ENCODE assay signal across 8 cellular contexts in the genomic region with DNA sequence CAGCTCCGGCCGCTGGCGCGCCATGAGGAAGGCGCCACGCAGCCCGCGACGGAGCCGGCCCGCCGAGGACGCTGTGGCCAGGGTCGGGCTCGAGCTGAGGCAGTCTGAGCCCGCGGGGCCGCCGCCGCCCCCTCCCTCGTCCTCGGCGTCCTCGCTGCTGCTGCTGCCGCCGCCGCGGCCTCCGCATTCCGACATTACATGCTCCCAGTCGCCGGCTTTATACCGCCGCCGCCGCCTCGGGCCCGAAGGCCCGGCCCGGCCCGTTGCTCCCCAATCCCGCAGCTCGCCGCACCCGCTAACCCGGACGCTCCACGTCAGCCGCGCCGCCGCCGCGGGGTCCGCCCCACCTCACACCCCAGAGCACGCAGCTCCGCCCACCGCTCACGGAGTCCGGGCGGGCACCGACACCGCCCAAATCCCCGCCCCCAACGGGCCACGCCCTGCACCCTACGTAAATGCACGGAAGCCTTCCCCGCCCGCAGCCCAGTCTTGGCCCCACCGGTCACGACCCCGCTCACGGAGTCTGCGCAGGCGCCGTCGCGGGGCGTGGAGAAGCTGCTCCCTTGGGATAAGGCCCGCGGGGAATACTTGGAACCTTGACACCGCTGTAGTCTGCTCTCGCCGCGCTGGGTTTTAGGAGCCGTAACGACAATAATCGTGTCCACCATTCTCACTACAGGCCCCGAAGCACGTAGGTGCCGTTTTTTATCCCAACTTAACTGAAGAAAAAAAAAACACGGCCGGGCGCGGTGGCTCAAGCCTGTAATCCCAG. TPM values are rescaled to one million over a fixed set of nuclear protein-coding genes. Genes with fewer than 3 reads are reported as not detected.
A peak's percentile ranks its signal among the peaks of the same experiment; 100 is the strongest.
DNase-seq lines count a peak whose midpoint lies in the region; ATAC-seq and TF ChIP-seq lines count a peak whose summit lies in the region.

A gene with protein sequence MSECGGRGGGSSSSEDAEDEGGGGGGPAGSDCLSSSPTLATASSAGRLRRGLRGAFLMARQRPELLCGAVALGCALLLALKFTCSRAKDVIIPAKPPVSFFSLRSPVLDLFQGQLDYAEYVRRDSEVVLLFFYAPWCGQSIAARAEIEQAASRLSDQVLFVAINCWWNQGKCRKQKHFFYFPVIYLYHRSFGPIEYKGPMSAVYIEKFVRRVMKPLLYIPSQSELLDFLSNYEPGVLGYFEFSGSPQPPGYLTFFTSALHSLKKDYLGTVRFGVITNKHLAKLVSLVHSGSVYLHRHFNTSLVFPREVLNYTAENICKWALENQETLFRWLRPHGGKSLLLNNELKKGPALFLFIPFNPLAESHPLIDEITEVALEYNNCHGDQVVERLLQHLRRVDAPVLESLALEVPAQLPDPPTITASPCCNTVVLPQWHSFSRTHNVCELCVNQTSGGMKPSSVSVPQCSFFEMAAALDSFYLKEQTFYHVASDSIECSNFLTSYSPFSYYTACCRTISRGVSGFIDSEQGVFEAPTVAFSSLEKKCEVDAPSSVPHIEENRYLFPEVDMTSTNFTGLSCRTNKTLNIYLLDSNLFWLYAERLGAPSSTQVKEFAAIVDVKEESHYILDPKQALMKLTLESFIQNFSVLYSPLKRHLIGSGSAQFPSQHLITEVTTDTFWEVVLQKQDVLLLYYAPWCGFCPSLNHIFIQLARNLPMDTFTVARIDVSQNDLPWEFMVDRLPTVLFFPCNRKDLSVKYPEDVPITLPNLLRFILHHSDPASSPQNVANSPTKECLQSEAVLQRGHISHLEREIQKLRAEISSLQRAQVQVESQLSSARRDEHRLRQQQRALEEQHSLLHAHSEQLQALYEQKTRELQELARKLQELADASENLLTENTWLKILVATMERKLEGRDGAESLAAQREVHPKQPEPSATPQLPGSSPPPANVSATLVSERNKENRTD (minus strand): TSS at position 322 of the 772 bp plus-strand sequence. CDS start 127 bp downstream, at position 195.

- no peak for TF ChIP-seq CTCF in choroid plexus epithelial cell (conservative IDR thresholded peaks at IDR 0.05; ENCODE audit: low read depth, low read length)

- no peaks in the 10 kb centered on the region for H3K9me3 Mint-ChIP-seq in activated CD4-positive, alpha-beta T cell treated with anti-CD3 and anti-CD28 coated beads for 36 hours (ENCODE audit: low read depth)

- CTCF ChIA-PET in activated CD4-positive, alpha-beta T cell treated with anti-CD3 and anti-CD28 coated beads for 36 hours (lab: Charles Lee), result interaction anchor here (0.6 to 3.5 kb wide), 8 partner anchors 8 to 999 kb away, joined by 3 to 20 read pairs (median 3); a partner anchor contains a TSS

- H3K4me3 Mint-ChIP-seq in activated CD4-positive, alpha-beta T cell treated with anti-CD3 and anti-CD28 coated beads for 36 hours, result peak within 1 kb of the TSS; percentile 88

- TF ChIP-seq POLR2A in GM19193 (IDR thresholded peaks at IDR 0.05; ENCODE audit: extremely low read depth, insufficient read depth, insufficient read length), result peak; percentile 99

- H3K36me3 Mint-ChIP-seq in activated CD4-positive, alpha-beta T cell treated with anti-CD3 and anti-CD28 coated beads for 36 hours (ENCODE audit: low read depth), result peaks cover 12% of the 10 kb centered on the region

- H3K4me1 Mint-ChIP-seq in activated CD4-positive, alpha-beta T cell treated with anti-CD3 and anti-CD28 coated beads for 36 hours, result peaks cover 50% of the 10 kb centered on the region

- peak within 1 kb of the TSS; percentile 96 for H3K27ac Mint-ChIP-seq in activated CD4-positive, alpha-beta T cell treated with anti-CD3 and anti-CD28 coated beads for 36 hours

- peak within 1 kb of the TSS; percentile 87 for H3K4me3 ChIP-seq in choroid plexus epithelial cell (ENCODE audit: low read depth, low read length)

- ATAC-seq in HG03439 (IDR thresholded peaks at IDR 0.05; ENCODE audit: unreplicated experiment), result peak; percentile 90
- ATAC-seq in activated CD4-positive, alpha-beta T cell treated with anti-CD3 and anti-CD28 coated beads for 36 hours, result peak; percentile 92

- no peaks in the 10 kb centered on the region for H3K27me3 Mint-ChIP-seq in activated CD4-positive, alpha-beta T cell treated with anti-CD3 and anti-CD28 coated beads for 36 hours

- DNase-seq in AML-193 (lab: John Stamatoyannopoulos, UW) (peak; percentile 78 to 85), NCI-H510A treated with DMSO at 0.1 percent for 48 hours (lab: John Stamatoyannopoulos, UW) (peak; percentile 82), choroid plexus epithelial cell (ENCODE audit: low read depth) (peak; percentile 99), kidney glomerular epithelial cell (lab: John Stamatoyannopoulos, UW) (peak; percentile 91)
- DNase-seq in activated CD4-positive, alpha-beta T cell treated with anti-CD3 and anti-CD28 coated beads for 36 hours, result peak; percentile 100
- peak; percentile 97 to 99 for DNase-seq in stimulated activated CD4-positive, alpha-beta T cell treated with anti-CD3 and anti-CD28 coated beads, Interleukin-1b, Interleukin-23, amount 100 ng/mL, for 1 hour (ENCODE audit: low read depth in 2 of 2)

- POLR2A ChIA-PET in activated CD4-positive, alpha-beta T cell treated with anti-CD3 and anti-CD28 coated beads for 36 hours (lab: Charles Lee), result interaction anchor here (0.5 to 2.2 kb wide), 12 partner anchors 11 to 785 kb away, joined by 3 to 22 read pairs (median 4); a partner anchor contains a TSS

- intact Hi-C loops in activated CD4-positive, alpha-beta T cell treated with anti-CD3 and anti-CD28 coated beads for 36 hours (cut with DNase I, micrococcal nuclease), result loop anchor here (1.0 to 5.0 kb wide), 10 partner anchors 41 to 998 kb away; a partner anchor contains a TSS

RNA-seq across cellular contexts. Expression of the gene that starts here (rescaled TPM):
- total RNA-seq in activated CD4-positive, alpha-beta T cell treated with anti-CD3 and anti-CD28 coated beads for 36 hours, result 10 to 100 TPM; 27.3 to 28.3 TPM

Comparison
In these comparisons a context has a peak if more than half of its experiments do, and no peak if none do; other contexts are left out.
1. Peak in every context shown above with its lines: DNase-seq, ATAC-seq and H3K4me3 ChIP-seq.